In genomic region chr7:72170489-72170888, GRCh38 we compare ENCODE assay signal across 27 cellular contexts.
"Had no signal": no experiment of that assay in that cellular context is flagged by ENCODE, and none has a peak within 500 bp of the region (broad histone marks: within the 10 kb centered on the region; RNA-seq: fewer than 3 reads in every experiment).

No MANE protein-coding gene starts in this region.

- H3K4me1 ChIP-seq: pancreas, prostate gland, right lobe of liver, sigmoid colon, stomach, thyroid gland, tibial nerve, upper lobe of left lung, vagina had no signal

- H3K36me3 ChIP-seq: neutrophil, pancreas, prostate gland, right lobe of liver, sigmoid colon, stomach, thoracic aorta, thyroid gland, tibial nerve, upper lobe of left lung, vagina had no signal

- H3K4me1 Mint-ChIP-seq: natural killer cell; nephron; stimulated activated effector memory CD8-positive, alpha-beta T cell treated with anti-CD3 and anti-CD28 coated beads, Interleukin-12 subunit alpha, Interleukin-12 subunit beta, amount 100 ng/mL, for 72 hours; stimulated activated naive B cell treated with anti-CD40 and anti-IgM and Interleukin-4, amounts not matched to agents 10 μg/mL and 1 μg/mL and 100 μg/mL, for 72 hours had no signal

- H3K27me3 ChIP-seq: neutrophil, pancreas, right lobe of liver, sigmoid colon, stomach, thyroid gland, tibial nerve, upper lobe of left lung, vagina had no signal

- H3K36me3 Mint-ChIP-seq: natural killer cell; stimulated activated effector memory CD8-positive, alpha-beta T cell treated with anti-CD3 and anti-CD28 coated beads, Interleukin-12 subunit alpha, Interleukin-12 subunit beta, amount 100 ng/mL, for 72 hours; stimulated activated naive B cell treated with anti-CD40 and anti-IgM and Interleukin-4, amounts not matched to agents 10 μg/mL and 1 μg/mL and 100 μg/mL, for 72 hours had no signal

- H3K4me3 Mint-ChIP-seq: natural killer cell; nephron; stimulated activated effector memory CD8-positive, alpha-beta T cell treated with anti-CD3 and anti-CD28 coated beads, Interleukin-12 subunit alpha, Interleukin-12 subunit beta, amount 100 ng/mL, for 72 hours; stimulated activated naive B cell treated with anti-CD40 and anti-IgM and Interleukin-4, amounts not matched to agents 10 μg/mL and 1 μg/mL and 100 μg/mL, for 72 hours; stimulated activated naive CD8-positive, alpha-beta T cell treated with anti-CD3 and anti-CD28 coated beads, Interleukin-15, Interleukin-2, amounts not matched to agents 100 ng/mL and 50 ng/mL, for 24 hours had no signal

- H3K4me3 ChIP-seq: pancreas, prostate gland, right lobe of liver, sigmoid colon, stomach, thoracic aorta, thyroid gland, tibial nerve, upper lobe of left lung, vagina had no signal

- H3K27me3 Mint-ChIP-seq: stimulated activated naive B cell treated with anti-CD40 and anti-IgM and Interleukin-4, amounts not matched to agents 10 μg/mL and 1 μg/mL and 100 μg/mL, for 72 hours; stimulated activated naive CD8-positive, alpha-beta T cell treated with anti-CD3 and anti-CD28 coated beads, Interleukin-15, Interleukin-2, amounts not matched to agents 100 ng/mL and 50 ng/mL, for 24 hours had no signal

- H3K27ac ChIP-seq: neutrophil, pancreas, prostate gland, right lobe of liver, sigmoid colon, stomach, thoracic aorta, thyroid gland, tibial nerve, upper lobe of left lung, vagina had no signal

- DNase-seq: natural killer cell; nucleus accumbens; pancreas; retina; right cardiac atrium; right lobe of liver; sigmoid colon; small intestine; stimulated activated CD4-positive, alpha-beta T cell treated with anti-CD3 and anti-CD28 coated beads, Interleukin-15, amount 100 ng/mL, for 24 hours; stimulated activated CD4-positive, alpha-beta T cell treated with anti-CD3 and anti-CD28 coated beads, Interleukin-2, amount 100 ng/mL, for 24 hours; stimulated activated CD4-positive, alpha-beta T cell treated with anti-CD3 and anti-CD28 coated beads, Interleukin-2, amount 100 ng/mL, for 48 hours; stimulated activated CD4-positive, alpha-beta T cell treated with anti-CD3 and anti-CD28 coated beads, Interleukin-4, amount 100 ng/mL, for 24 hours; stimulated activated naive B cell treated with anti-CD40 and anti-IgM and Interleukin-4, amounts not matched to agents 10 μg/mL and 1 μg/mL and 100 μg/mL, for 72 hours; stimulated activated naive CD4-positive, alpha-beta T cell treated with Interleukin-2 at 50 U/mL for 16 hours; stomach; thyroid gland; trophoblast cell; upper lobe of left lung had no signal

- FAIRE-seq: pancreas, small intestine, urothelium cell line had no signal

- H3K9me3 ChIP-seq: neutrophil, pancreas, prostate gland, right lobe of liver, thoracic aorta, thyroid gland, vagina had no signal

- ATAC-seq: natural killer cell; pancreas; right cardiac atrium; right lobe of liver; stimulated activated effector memory CD8-positive, alpha-beta T cell treated with anti-CD3 and anti-CD28 coated beads, Interleukin-12 subunit alpha, Interleukin-12 subunit beta, amount 100 ng/mL, for 72 hours; stimulated activated naive B cell treated with anti-CD40 and anti-IgM and Interleukin-4, amounts not matched to agents 10 μg/mL and 1 μg/mL and 100 μg/mL, for 72 hours had no signal
